12 cellular contexts compared by ENCODE assay signal in genomic region chr20:38418509-38419204, GRCh38. TPM values are rescaled to one million over a fixed set of nuclear protein-coding genes. Genes with fewer than 3 reads are reported as not detected.
DNase-seq lines count a peak whose midpoint lies in the region; ATAC-seq and TF ChIP-seq lines count a peak whose summit lies in the region.
"Had no signal": no experiment of that assay in that cellular context is flagged by ENCODE, and none has a peak within 500 bp of the region (broad histone marks: within the 10 kb centered on the region; RNA-seq: fewer than 3 reads in every experiment).

No MANE protein-coding gene starts in this region.

- TF ChIP-seq POLR2A in stomach (IDR thresholded peaks at IDR 0.05): no peak

- ATAC-seq in left cardiac atrium: peak; percentile 80 to 89

- H3K27ac Mint-ChIP-seq in activated CD4-positive, alpha-beta T cell treated with anti-CD3 and anti-CD28 coated beads, Interleukin-2, amount 10 ng/mL, durations not matched to agents 24 days and 14 days: peak overlapping the region; percentile 66

- H3K27me3 Mint-ChIP-seq in activated CD4-positive, alpha-beta T cell treated with anti-CD3 and anti-CD28 coated beads, Interleukin-2, amount 10 ng/mL, durations not matched to agents 24 days and 14 days: no peaks in the 10 kb centered on the region

- DNase-seq in activated CD4-positive, alpha-beta T cell treated with anti-CD3 and anti-CD28 coated beads, Interleukin-2, amount 10 ng/mL, durations not matched to agents 24 days and 14 days: no peak
- no peak for DNase-seq in activated CD4-positive, alpha-beta T cell treated with anti-CD3 and anti-CD28 coated beads, Interleukin-2, amount 50 U/mL, for 1 hour
- peak; percentile 19 for DNase-seq in WERI-Rb-1
- DNase-seq in left cardiac atrium: peak; percentile 54
- peak; percentile 35 for DNase-seq in stomach
- no peak for DNase-seq in foreskin melanocyte
- DNase-seq in activated CD8-positive, alpha-beta memory T cell treated with anti-CD3 and anti-CD28 coated beads for 24 hours: no peak
- DNase-seq in SHP77 treated with DMSO at 0.1 percent for 48 hours (lab: John Stamatoyannopoulos, UW): no peak
- DNase-seq: small intestine had no signal

- TF ChIP-seq EP300 in stomach (IDR thresholded peaks at IDR 0.05): no peak

- H3K9me3 ChIP-seq in WERI-Rb-1 (ENCODE audit: severe bottlenecking): peaks cover 4% of the 10 kb centered on the region
- H3K9me3 ChIP-seq in stomach: no peaks in the 10 kb centered on the region
- H3K9me3 ChIP-seq: breast epithelium, HAP-1, thoracic aorta had no signal

- WGBS in stomach, 5 donors: 62 to 70% (median 64%) methylated on average over 4 of the region's 4 CpGs

- H3K36me3 ChIP-seq in WERI-Rb-1 (peaks cover 81% of the 10 kb centered on the region), stomach (peaks cover 58 to 96% (median 91%) of the 10 kb centered on the region in 4 donors)

- H3K27me3 ChIP-seq in WERI-Rb-1 (ENCODE audit: insufficient read depth, low read depth, severe bottlenecking) (no peaks in the 10 kb centered on the region), stomach (no peaks in the 10 kb centered on the region)
- H3K27me3 ChIP-seq: breast epithelium had no signal

- peaks cover 75% of the 10 kb centered on the region for H3K36me3 Mint-ChIP-seq in activated CD4-positive, alpha-beta T cell treated with anti-CD3 and anti-CD28 coated beads, Interleukin-2, amount 10 ng/mL, durations not matched to agents 24 days and 14 days (ENCODE audit: low read depth)

- H3K4me3 ChIP-seq in WERI-Rb-1 (ENCODE audit: low read depth, low read length) (no peak overlapping the region), stomach (no peak overlapping the region)
- H3K4me3 ChIP-seq: breast epithelium, HAP-1, thoracic aorta had no signal

- peaks cover 0 to 8% (median 2%) of the 10 kb centered on the region in 4 donors for H3K4me1 ChIP-seq in stomach
- H3K4me1 ChIP-seq: breast epithelium had no signal

- TF ChIP-seq CTCF in WERI-Rb-1 (IDR thresholded peaks at IDR 0.05; ENCODE audit: low read depth, low read length) (no peak), stomach (IDR thresholded peaks at IDR 0.05) (no peak)

- no peak overlapping the region for H3K27ac ChIP-seq in WERI-Rb-1
- H3K27ac ChIP-seq in stomach: no peak overlapping the region
- H3K27ac ChIP-seq: breast epithelium, thoracic aorta had no signal

- intact Hi-C loops in activated CD4-positive, alpha-beta T cell treated with anti-CD3 and anti-CD28 coated beads, Interleukin-2, amount 10 ng/mL, durations not matched to agents 24 days and 14 days (cut with micrococcal nuclease): no loop called here
- intact Hi-C loops in left cardiac atrium (cut with DNase I): no loop called here
- intact Hi-C loops in stomach (cut with DNase I; ENCODE audit: low total_unique reads): no loop called here

- H3K4me1 Mint-ChIP-seq in activated CD4-positive, alpha-beta T cell treated with anti-CD3 and anti-CD28 coated beads, Interleukin-2, amount 10 ng/mL, durations not matched to agents 24 days and 14 days: peaks cover 5% of the 10 kb centered on the region

- no peak overlapping the region for H3K4me3 Mint-ChIP-seq in activated CD4-positive, alpha-beta T cell treated with anti-CD3 and anti-CD28 coated beads, Interleukin-2, amount 10 ng/mL, durations not matched to agents 24 days and 14 days

- no peaks in the 10 kb centered on the region for H3K9me3 Mint-ChIP-seq in activated CD4-positive, alpha-beta T cell treated with anti-CD3 and anti-CD28 coated beads, Interleukin-2, amount 10 ng/mL, durations not matched to agents 24 days and 14 days

RNA-seq across cellular contexts. Expression of gene SNHG17, which starts 16.5 kb away (rescaled TPM):
- 99.8 and 111 TPM in 2 replicates for total RNA-seq in activated CD4-positive, alpha-beta T cell treated with anti-CD3 and anti-CD28 coated beads, Interleukin-2, amount 10 ng/mL, durations not matched to agents 24 days and 14 days
- total RNA-seq in left cardiac atrium (10 to 100 TPM in 1 of 2 donors, 1 to 10 TPM in 1; 7.9 to 35.0 TPM), stomach (10 to 100 TPM; 11.0 to 55.2 (median 23.9) TPM)
- polyA plus RNA-seq in stomach: 10 to 100 TPM; 24.5 to 43.7 (median 34.7) TPM

RNA-seq across cellular contexts. Expression of gene RALGAPB, which starts 54.0 kb away (rescaled TPM):
- total RNA-seq in activated CD4-positive, alpha-beta T cell treated with anti-CD3 and anti-CD28 coated beads, Interleukin-2, amount 10 ng/mL, durations not matched to agents 24 days and 14 days: 28.3 and 29.8 TPM in 2 replicates
- total RNA-seq in left cardiac atrium (10 to 100 TPM; 19.5 to 27.2 TPM), stomach (10 to 100 TPM; 26.9 to 57.5 (median 50.2) TPM)
- 1 to 10 TPM; 5.4 to 7.6 (median 6.7) TPM for polyA plus RNA-seq in stomach

Comparison
In these comparisons a context has a peak if more than half of its experiments do, and no peak if none do; other contexts are left out.
1. DNase-seq: peak in WERI-Rb-1 (single experiment), left cardiac atrium (single experiment) and stomach (single experiment); none in activated CD4-positive, alpha-beta T cell treated with anti-CD3 and anti-CD28 coated beads, Interleukin-2, amount 10 ng/mL, durations not matched to agents 24 days and 14 days (single experiment), activated CD4-positive, alpha-beta T cell treated with anti-CD3 and anti-CD28 coated beads, Interleukin-2, amount 50 U/mL, for 1 hour (single experiment), foreskin melanocyte (single experiment), activated CD8-positive, alpha-beta memory T cell treated with anti-CD3 and anti-CD28 coated beads for 24 hours (single experiment) and SHP77 treated with DMSO at 0.1 percent for 48 hours (single experiment).